Comparison of ENCODE assay signal across 8 cellular contexts in the genomic region with DNA sequence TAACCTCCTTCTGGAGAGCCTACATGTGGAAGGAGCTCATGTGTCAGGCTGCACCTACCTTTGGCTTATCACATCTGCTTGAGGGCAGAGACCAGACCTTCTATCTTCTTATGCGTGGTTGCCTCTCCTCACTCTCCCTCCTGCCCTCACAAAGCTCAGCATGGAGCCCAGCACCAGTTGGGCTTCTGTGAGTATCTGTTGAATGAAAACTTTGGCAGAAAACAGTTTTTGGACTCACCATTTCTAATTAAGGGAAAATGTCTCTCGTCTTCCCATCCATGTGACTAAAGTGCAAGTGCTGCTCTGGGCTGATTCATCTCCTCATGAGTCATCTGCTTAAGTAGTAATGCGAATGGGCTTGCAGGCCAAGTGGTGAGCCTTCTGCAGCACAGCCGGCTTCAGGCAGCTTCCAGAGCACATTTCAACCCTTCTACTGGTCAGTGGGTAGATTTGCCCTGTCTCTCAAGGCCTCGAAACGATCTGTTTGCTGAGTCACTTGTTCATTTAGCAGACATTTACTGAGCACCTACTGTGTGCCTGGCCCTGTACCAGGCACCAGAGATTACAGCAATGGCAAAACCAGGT.
DNase-seq lines count a peak whose midpoint lies in the region; ATAC-seq and TF ChIP-seq lines count a peak whose summit lies in the region.

No MANE protein-coding gene starts in this region.

- peak overlapping the region in 1 of 4 donors; percentile 1 for H3K27ac ChIP-seq in upper lobe of left lung

- peaks cover 0 to 4% of the 10 kb centered on the region in 2 donors for H3K9me3 Mint-ChIP-seq in activated naive CD4-positive, alpha-beta T cell treated with anti-CD3 and anti-CD28 coated beads, Interleukin-2, amount 50 U/mL, for 72 hours
- H3K9me3 Mint-ChIP-seq in activated naive CD4-positive, alpha-beta T cell treated with anti-CD3 and anti-CD28 coated beads, Interleukin-2, amount 10 ng/mL, durations not matched to agents 7 days and 5 days = no peaks in the 10 kb centered on the region

- no peaks in the 10 kb centered on the region for H3K36me3 Mint-ChIP-seq in activated naive CD4-positive, alpha-beta T cell treated with anti-CD3 and anti-CD28 coated beads, Interleukin-2, amount 50 U/mL, for 72 hours
- no peaks in the 10 kb centered on the region for H3K36me3 Mint-ChIP-seq in activated naive CD4-positive, alpha-beta T cell treated with anti-CD3 and anti-CD28 coated beads, Interleukin-2, amount 10 ng/mL, durations not matched to agents 7 days and 5 days

- no peaks in the 10 kb centered on the region for H3K4me1 Mint-ChIP-seq in activated naive CD4-positive, alpha-beta T cell treated with anti-CD3 and anti-CD28 coated beads, Interleukin-2, amount 10 ng/mL, durations not matched to agents 7 days and 5 days

- H3K27me3 Mint-ChIP-seq in activated naive CD4-positive, alpha-beta T cell treated with anti-CD3 and anti-CD28 coated beads, Interleukin-2, amount 10 ng/mL, durations not matched to agents 7 days and 5 days = no peaks in the 10 kb centered on the region

- H3K36me3 ChIP-seq in upper lobe of left lung = no peaks in the 10 kb centered on the region

- no peak overlapping the region for H3K4me3 Mint-ChIP-seq in activated naive CD4-positive, alpha-beta T cell treated with anti-CD3 and anti-CD28 coated beads, Interleukin-2, amount 10 ng/mL, durations not matched to agents 7 days and 5 days

- peaks cover 0 to 14% (median 4%) of the 10 kb centered on the region in 4 donors for H3K4me1 ChIP-seq in upper lobe of left lung

- WGBS in upper lobe of left lung, 2 donors = 68 to 76% methylated on average over 4 to 6 of the region's 6 CpGs

- peak overlapping the region; percentile 15 to 92 for H3K27ac Mint-ChIP-seq in activated naive CD4-positive, alpha-beta T cell treated with anti-CD3 and anti-CD28 coated beads, Interleukin-2, amount 50 U/mL, for 72 hours
- no peak overlapping the region for H3K27ac Mint-ChIP-seq in activated naive CD4-positive, alpha-beta T cell treated with anti-CD3 and anti-CD28 coated beads, Interleukin-2, amount 10 ng/mL, durations not matched to agents 7 days and 5 days

- CTCF ChIA-PET in activated naive CD4-positive, alpha-beta T cell treated with anti-CD3 and anti-CD28 coated beads, Interleukin-2, amount 10 ng/mL, durations not matched to agents 7 days and 5 days (lab: Charles Lee) = interaction anchor here (5.3 kb wide), 1 partner anchor 28 kb away, joined by 58 read pairs; no protein-coding TSS in a partner anchor

- in situ Hi-C loops in SK-MEL-5 (cut with HindIII; ENCODE audit: low pct_unique_long_range_greater_than_20kb, low sequenced_read_pairs) = no loop called here

- TF ChIP-seq CTCF in upper lobe of left lung (IDR thresholded peaks at IDR 0.05) = no peak

- intact Hi-C loops in left cardiac atrium (cut with DNase I) = no loop called here

- H3K27me3 ChIP-seq in upper lobe of left lung = no peaks in the 10 kb centered on the region

- no peaks in the 10 kb centered on the region for H3K9me3 ChIP-seq in upper lobe of left lung

- peak; percentile 84 to 87 for ATAC-seq in activated naive CD4-positive, alpha-beta T cell treated with anti-CD3 and anti-CD28 coated beads, Interleukin-2, amount 50 U/mL, for 72 hours
- ATAC-seq in left cardiac atrium = peak in 1 of 2 donors; percentile 93
- ATAC-seq in upper lobe of left lung (ENCODE audit: low FRiP score in 2 of 2) = peak; percentile 64 to 86
- ATAC-seq in GM19397 (IDR thresholded peaks at IDR 0.05; ENCODE audit: unreplicated experiment) = no peak

- H3K4me3 ChIP-seq in upper lobe of left lung = no peak overlapping the region

- no peak for TF ChIP-seq POLR2A in upper lobe of left lung (IDR thresholded peaks at IDR 0.05)

- TF ChIP-seq EP300 in upper lobe of left lung (IDR thresholded peaks at IDR 0.05) = no peak

- DNase-seq in activated naive CD4-positive, alpha-beta T cell treated with anti-CD3 and anti-CD28 coated beads, Interleukin-2, amount 50 U/mL, for 72 hours (ENCODE audit: low spot score in 2 of 2) = no peak
- DNase-seq in activated naive CD4-positive, alpha-beta T cell treated with anti-CD3 and anti-CD28 coated beads, Interleukin-2, amount 10 ng/mL, durations not matched to agents 7 days and 5 days = no peak
- DNase-seq in SK-MEL-5 (ENCODE audit: low read depth, low spot score) = peak; percentile 60
- peak; percentile 73 for DNase-seq in left cardiac atrium
- peak in 1 of 2 donors; percentile 65 for DNase-seq in upper lobe of left lung
- no peak for DNase-seq in NCI-H510A treated with DMSO at 0.1 percent for 48 hours (lab: John Stamatoyannopoulos, UW)
- DNase-seq in NAMALWA (ENCODE audit: low spot score) = no peak

Comparison
In these comparisons a context has a peak if more than half of its experiments do, and no peak if none do; other contexts are left out.
1. DNase-seq: peak in SK-MEL-5 (single experiment) and left cardiac atrium (single experiment); none in activated naive CD4-positive, alpha-beta T cell treated with anti-CD3 and anti-CD28 coated beads, Interleukin-2, amount 50 U/mL, for 72 hours (0 of 2), activated naive CD4-positive, alpha-beta T cell treated with anti-CD3 and anti-CD28 coated beads, Interleukin-2, amount 10 ng/mL, durations not matched to agents 7 days and 5 days (single experiment), NCI-H510A treated with DMSO at 0.1 percent for 48 hours (single experiment) and NAMALWA (single experiment).